6 cellular contexts compared by ENCODE assay signal in the genomic region with DNA sequence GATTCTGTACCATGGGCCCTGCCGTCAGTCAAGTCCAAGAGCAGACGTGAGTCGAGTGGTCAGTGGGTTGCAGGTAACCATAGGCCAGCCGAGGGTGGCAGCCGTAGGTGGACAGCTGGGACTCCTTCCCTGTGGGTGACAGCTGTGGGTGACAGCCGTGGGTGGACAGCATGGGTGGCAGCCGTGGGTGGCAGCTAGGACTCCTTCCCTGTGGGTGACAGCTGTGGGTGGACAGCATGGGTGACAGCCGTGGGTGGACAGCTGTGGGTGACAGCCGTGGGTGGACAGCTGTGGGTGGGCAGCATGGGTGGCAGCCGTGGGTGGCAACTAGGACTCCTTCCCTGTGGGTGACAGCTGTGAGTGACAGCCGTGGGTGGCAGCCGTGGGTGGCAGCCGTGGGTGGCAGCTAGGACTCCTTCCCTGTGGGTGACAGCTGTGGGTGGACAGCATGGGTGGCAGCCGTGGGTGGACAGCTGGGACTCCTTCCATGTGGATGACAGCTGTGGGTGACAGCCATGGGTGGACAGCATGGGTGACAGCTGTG. TPM values are rescaled to one million over a fixed set of nuclear protein-coding genes. Genes with fewer than 3 reads are reported as not detected.
"Had no signal": no experiment of that assay in that cellular context is flagged by ENCODE, and none has a peak within 500 bp of the region (broad histone marks: within the 10 kb centered on the region; RNA-seq: fewer than 3 reads in every experiment).

No MANE protein-coding gene starts in this region.

RNA-seq across cellular contexts. Expression of a gene that starts 2.6 kb away (rescaled TPM):
- total RNA-seq: activated CD4-positive, alpha-beta memory T cell treated with anti-CD3 and anti-CD28 coated beads for 36 hours; activated naive CD8-positive, alpha-beta T cell treated with anti-CD3 and anti-CD28 coated beads for 36 hours; aorta; cardiac muscle cell; Right ventricle myocardium superior; T-helper 2 cell treated with Interferon-gamma antibody and Interleukin-4, amounts not matched to agents 100 ng/mL and 5 ng/mL, for 36 hours had no signal
- polyA plus RNA-seq: aorta, cardiac muscle cell had no signal
